In the genomic region with DNA sequence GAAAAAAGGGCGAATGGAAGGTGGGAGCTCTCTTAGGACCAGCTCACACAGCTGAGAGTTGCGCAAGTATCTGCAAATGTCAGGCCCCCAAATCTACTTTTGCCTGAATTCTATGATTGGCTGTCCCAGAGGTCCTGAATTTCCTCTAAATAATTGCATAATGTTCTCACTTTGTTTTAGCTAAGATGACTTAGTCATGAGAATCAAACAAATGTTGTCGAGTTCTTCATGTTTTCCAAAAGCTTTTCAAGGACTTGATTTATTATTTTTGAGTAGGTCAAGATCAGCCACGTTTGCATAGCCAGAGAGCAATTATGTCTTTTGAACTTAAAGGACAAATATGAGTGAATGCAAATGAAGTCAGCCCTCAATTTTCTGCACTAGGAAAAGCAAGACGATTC, we compare ENCODE assay signal across 14 cellular contexts.
DNase-seq lines count a peak whose midpoint lies in the region; ATAC-seq and TF ChIP-seq lines count a peak whose summit lies in the region.
"Had no signal": no experiment of that assay in that cellular context is flagged by ENCODE, and none has a peak within 500 bp of the region (broad histone marks: within the 10 kb centered on the region; RNA-seq: fewer than 3 reads in every experiment).

No MANE protein-coding gene starts in this region.

- WGBS in GM23248 (ENCODE audit: low coverage in 1 of 2, low lambda C conversion rate in 2 of 2, missing lambda C conversion rate in 2 of 2), 2 experiments: 23 to 28% methylated on average over 5 of the region's 5 CpGs

- H3K4me1 ChIP-seq in GM23248 (ENCODE audit: insufficient read depth) (peaks cover 27% of the 10 kb centered on the region), colonic mucosa (no peaks in the 10 kb centered on the region), right atrium auricular region (peaks cover 0 to 21% of the 10 kb centered on the region in 2 donors), stomach smooth muscle (ENCODE audit: control insufficient read depth, insufficient read depth, low read length) (peaks cover 46% of the 10 kb centered on the region)

- no peaks in the 10 kb centered on the region for H3K27me3 ChIP-seq in GM23248 (replicated peaks; ENCODE audit: insufficient read depth)
- H3K27me3 ChIP-seq in colonic mucosa: no peaks in the 10 kb centered on the region
- H3K27me3 ChIP-seq in right atrium auricular region: no peaks in the 10 kb centered on the region
- H3K27me3 ChIP-seq in stomach smooth muscle (ENCODE audit: control insufficient read depth in 1 of 2, insufficient read depth in 2 of 2, low read length in 2 of 2): no peaks in the 10 kb centered on the region
- H3K27me3 ChIP-seq: BE2C had no signal

- H3K27ac ChIP-seq in GM23248 (peak overlapping the region; percentile 46), colonic mucosa (peak overlapping the region; percentile 27), right atrium auricular region (peak overlapping the region; percentile 63 to 71), stomach smooth muscle (ENCODE audit: low read length) (peak overlapping the region; percentile 37)

- H3K9me3 ChIP-seq in GM23248 (ENCODE audit: low read depth): no peaks in the 10 kb centered on the region
- H3K9me3 ChIP-seq in colonic mucosa: no peaks in the 10 kb centered on the region
- no peaks in the 10 kb centered on the region for H3K9me3 ChIP-seq in right atrium auricular region
- H3K9me3 ChIP-seq in stomach smooth muscle (ENCODE audit: control insufficient read depth in 2 of 2, low read length in 2 of 2): no peaks in the 10 kb centered on the region
- H3K9me3 ChIP-seq: BE2C had no signal

- TF ChIP-seq CTCF in colonic mucosa (IDR thresholded peaks at IDR 0.05) (no peak), right atrium auricular region (IDR thresholded peaks at IDR 0.05) (no peak)

- peak overlapping the region; percentile 59 for H3K4me2 ChIP-seq in GM23248 (ENCODE audit: unreplicated experiment)

- ATAC-seq in GM18909 (IDR thresholded peaks at IDR 0.05; ENCODE audit: poor library complexity, unreplicated experiment): no peak
- no peak for ATAC-seq in HG03175 (IDR thresholded peaks at IDR 0.05; ENCODE audit: unreplicated experiment)
- no peak for ATAC-seq in HG02885 (IDR thresholded peaks at IDR 0.05; ENCODE audit: poor library complexity, unreplicated experiment)
- ATAC-seq: activated T-cell treated with anti-CD3 and anti-CD28 coated beads, Interleukin-2, amount 50 U/mL, for 4 hours had no signal

- H2AFZ ChIP-seq in GM23248: peak overlapping the region; percentile 46

- H3F3A ChIP-seq in GM23248 (ENCODE audit: insufficient read depth): peaks cover 32% of the 10 kb centered on the region

- in situ Hi-C loops in GM23248 (cut with MboI): loop anchor here (10.0 kb wide), 1 partner anchor 248 kb away; the partner anchor contains the start of gene MAB21L1

- no peaks in the 10 kb centered on the region for H4K20me1 ChIP-seq in GM23248 (ENCODE audit: insufficient read depth)

- no peak overlapping the region for H3K9ac ChIP-seq in GM23248
- H3K9ac ChIP-seq in colonic mucosa (ENCODE audit: low read depth in 2 of 2, low read length in 2 of 2): no peak overlapping the region
- no peak overlapping the region for H3K9ac ChIP-seq in stomach smooth muscle (ENCODE audit: low read length in 2 of 2)

- intact Hi-C loops in colonic mucosa (cut with DNase I): no loop called here

- H3K79me2 ChIP-seq in GM23248 (ENCODE audit: insufficient read depth): no peaks in the 10 kb centered on the region

- no peaks in the 10 kb centered on the region for H3K9me2 ChIP-seq in GM23248 (ENCODE audit: insufficient read depth)

- DNase-seq in GM23248 (peak; percentile 48), colonic mucosa (no peak), right atrium auricular region (ENCODE audit: low spot score) (no peak), NCI-H2227 treated with DMSO at 0.1 percent for 48 hours (lab: John Stamatoyannopoulos, UW) (no peak)
- DNase-seq: activated CD4-positive, alpha-beta memory T cell treated with anti-CD3 and anti-CD28 coated beads for 36 hours; activated T-cell treated with anti-CD3 and anti-CD28 coated beads, Interleukin-2, amount 50 U/mL, for 4 hours; BE2C; naive B cell; NCI-H187 treated with DMSO at 0.1 percent for 48 hours; NCI-H524 had no signal

- H3K4me3 ChIP-seq in GM23248 (peak overlapping the region; percentile 36), colonic mucosa (no peak overlapping the region), right atrium auricular region (no peak overlapping the region), stomach smooth muscle (ENCODE audit: low read length in 2 of 2) (no peak overlapping the region)

- H3K36me3 ChIP-seq in GM23248 (ENCODE audit: low read depth) (no peaks in the 10 kb centered on the region), colonic mucosa (no peaks in the 10 kb centered on the region), right atrium auricular region (no peaks in the 10 kb centered on the region), stomach smooth muscle (ENCODE audit: control insufficient read depth in 2 of 2, insufficient read depth in 2 of 2, low read length in 2 of 2) (no peaks in the 10 kb centered on the region)
- H3K36me3 ChIP-seq: BE2C had no signal
